Comparison of ENCODE assay signal across 1 cellular context in the genomic region with DNA sequence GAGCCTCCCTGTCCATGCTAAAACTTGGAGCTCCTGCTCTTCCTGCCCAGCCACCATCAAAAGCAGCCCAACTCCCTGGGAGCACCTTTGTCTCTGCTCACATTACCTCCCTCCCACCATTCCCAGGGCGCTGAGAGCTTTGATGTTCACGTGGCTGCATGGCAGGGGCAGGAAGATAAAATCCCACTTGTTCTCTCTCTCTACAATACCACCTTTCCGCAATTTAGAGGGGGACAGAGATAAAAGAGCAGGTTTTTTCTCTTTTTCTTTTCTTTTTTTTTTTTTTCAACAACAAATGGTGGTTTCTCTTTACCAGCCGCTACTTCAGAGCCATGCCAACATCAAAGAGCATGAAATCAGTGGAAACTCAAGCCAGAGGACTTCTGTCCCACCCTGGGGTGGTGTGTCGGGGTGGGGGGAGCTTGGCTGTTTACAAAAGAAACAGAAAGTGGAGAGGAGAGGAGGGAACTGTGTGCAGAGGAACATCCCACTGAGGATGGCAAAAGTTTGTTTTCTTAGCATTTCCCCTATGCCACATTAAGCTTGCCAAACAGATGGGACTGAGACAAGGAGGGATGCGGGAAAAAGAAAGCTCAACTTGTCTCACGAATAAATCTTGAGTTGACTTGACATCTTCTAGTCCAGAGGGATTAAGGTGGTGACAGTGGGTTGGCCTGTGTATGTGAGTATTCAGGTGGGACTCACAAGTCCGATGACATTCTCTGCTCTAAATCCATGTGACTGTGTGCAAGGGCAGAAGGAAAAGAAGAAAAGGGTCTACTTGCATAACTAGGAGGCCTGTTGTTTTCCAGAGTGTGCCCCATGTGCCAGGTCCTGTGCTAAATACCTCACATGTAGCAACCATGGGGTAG.
A peak's percentile ranks its signal among the peaks of the same experiment; 100 is the strongest.
TF ChIP-seq lines count a peak whose summit lies in the region.

No MANE protein-coding gene starts in this region.

TF ChIP-seq in HepG2, 621 proteins besides CTCF, POLR2A, EP300 and RAD21 (continued from another document and continues in another):
- TF ChIP-seq, protein P1, sequence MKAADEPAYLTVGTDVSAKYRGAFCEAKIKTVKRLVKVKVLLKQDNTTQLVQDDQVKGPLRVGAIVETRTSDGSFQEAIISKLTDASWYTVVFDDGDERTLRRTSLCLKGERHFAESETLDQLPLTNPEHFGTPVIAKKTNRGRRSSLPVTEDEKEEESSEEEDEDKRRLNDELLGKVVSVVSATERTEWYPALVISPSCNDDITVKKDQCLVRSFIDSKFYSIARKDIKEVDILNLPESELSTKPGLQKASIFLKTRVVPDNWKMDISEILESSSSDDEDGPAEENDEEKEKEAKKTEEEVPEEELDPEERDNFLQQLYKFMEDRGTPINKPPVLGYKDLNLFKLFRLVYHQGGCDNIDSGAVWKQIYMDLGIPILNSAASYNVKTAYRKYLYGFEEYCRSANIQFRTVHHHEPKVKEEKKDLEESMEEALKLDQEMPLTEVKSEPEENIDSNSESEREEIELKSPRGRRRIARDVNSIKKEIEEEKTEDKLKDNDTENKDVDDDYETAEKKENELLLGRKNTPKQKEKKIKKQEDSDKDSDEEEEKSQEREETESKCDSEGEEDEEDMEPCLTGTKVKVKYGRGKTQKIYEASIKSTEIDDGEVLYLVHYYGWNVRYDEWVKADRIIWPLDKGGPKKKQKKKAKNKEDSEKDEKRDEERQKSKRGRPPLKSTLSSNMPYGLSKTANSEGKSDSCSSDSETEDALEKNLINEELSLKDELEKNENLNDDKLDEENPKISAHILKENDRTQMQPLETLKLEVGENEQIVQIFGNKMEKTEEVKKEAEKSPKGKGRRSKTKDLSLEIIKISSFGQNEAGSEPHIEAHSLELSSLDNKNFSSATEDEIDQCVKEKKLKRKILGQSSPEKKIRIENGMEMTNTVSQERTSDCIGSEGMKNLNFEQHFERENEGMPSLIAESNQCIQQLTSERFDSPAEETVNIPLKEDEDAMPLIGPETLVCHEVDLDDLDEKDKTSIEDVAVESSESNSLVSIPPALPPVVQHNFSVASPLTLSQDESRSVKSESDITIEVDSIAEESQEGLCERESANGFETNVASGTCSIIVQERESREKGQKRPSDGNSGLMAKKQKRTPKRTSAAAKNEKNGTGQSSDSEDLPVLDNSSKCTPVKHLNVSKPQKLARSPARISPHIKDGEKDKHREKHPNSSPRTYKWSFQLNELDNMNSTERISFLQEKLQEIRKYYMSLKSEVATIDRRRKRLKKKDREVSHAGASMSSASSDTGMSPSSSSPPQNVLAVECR (CRISPR knock-in tag; IDR thresholded peaks at IDR 0.05; ENCODE audit: borderline replicate concordance) = 0 out of 2 replicates have a peak, but pooled peaks have one; percentile 13
- TF ChIP-seq CCDC6 (CRISPR knock-in tag; IDR thresholded peaks at IDR 0.05) (no peak), PCBP2 (optimal IDR thresholded peaks at IDR 0.05; ENCODE audit: low read depth, low read length, poor library complexity, severe bottlenecking) (no peak), ZEB1 (IDR thresholded peaks at IDR 0.05; ENCODE audit: insufficient replicate concordance, low read depth) (peak; percentile 21), SP5 (CRISPR knock-in tag; IDR thresholded peaks at IDR 0.05; ENCODE audit: borderline replicate concordance, low read depth) (peak; percentile 46), SNAI1 (CRISPR knock-in tag; IDR thresholded peaks at IDR 0.05; ENCODE audit: borderline replicate concordance) (no peak), ZNF746 (CRISPR knock-in tag; IDR thresholded peaks at IDR 0.05) (0 out of 2 replicates have a peak, but pooled peaks have one; percentile 57), ZNF547 (CRISPR knock-in tag; IDR thresholded peaks at IDR 0.05) (0 out of 2 replicates have a peak, but pooled peaks have one; percentile 15), SOX6 (IDR thresholded peaks at IDR 0.05) (no peak), SOX6 (CRISPR knock-in tag; IDR thresholded peaks at IDR 0.05) (peak; percentile 74), ZNF614 (CRISPR knock-in tag; IDR thresholded peaks at IDR 0.05; ENCODE audit: borderline replicate concordance) (peak; percentile 41; the same call in 1 of the 2 replicates), ZGPAT (CRISPR knock-in tag; IDR thresholded peaks at IDR 0.05) (peak; percentile 20; the same call in 1 of the 2 replicates), KDM3A (CRISPR knock-in tag; IDR thresholded peaks at IDR 0.05; ENCODE audit: low read depth) (no peak), ZNF503 (CRISPR knock-in tag; IDR thresholded peaks at IDR 0.05) (peak; percentile 36; the same call in 1 of the 2 replicates), MED8 (CRISPR knock-in tag; IDR thresholded peaks at IDR 0.05; ENCODE audit: insufficient replicate concordance) (peak; percentile 26), NKX3-1 (CRISPR knock-in tag; IDR thresholded peaks at IDR 0.05) (0 out of 2 replicates have a peak, but pooled peaks have one; percentile 34), ZNF879 (CRISPR knock-in tag; IDR thresholded peaks at IDR 0.05) (no peak), TCF7 (IDR thresholded peaks at IDR 0.05; ENCODE audit: low read depth) (peak; percentile 88), STAG1 (CRISPR knock-in tag; IDR thresholded peaks at IDR 0.05) (peak; percentile 19; the same call in 1 of the 2 replicates), U2AF2 (IDR thresholded peaks at IDR 0.05; ENCODE audit: low read depth, low read length) (no peak), GLI4 (CRISPR knock-in tag; IDR thresholded peaks at IDR 0.05; ENCODE audit: borderline replicate concordance) (no peak), FOXJ3 (CRISPR knock-in tag; IDR thresholded peaks at IDR 0.05; ENCODE audit: borderline replicate concordance) (0 out of 2 replicates have a peak, but pooled peaks have one; percentile 16), SOX13 (IDR thresholded peaks at IDR 0.05) (no peak), SOX13 (CRISPR knock-in tag; conservative IDR thresholded peaks at IDR 0.05 in 1 of 2, IDR thresholded peaks at IDR 0.05 in 1 of 2) (peak in 1 of 2 experiments; percentile 71; a peak in 2 of 4 replicates), ZNF33B (CRISPR knock-in tag; IDR thresholded peaks at IDR 0.05) (no peak), EED (CRISPR knock-in tag; IDR thresholded peaks at IDR 0.05) (no peak), MLX (CRISPR knock-in tag; IDR thresholded peaks at IDR 0.05) (peak; percentile 47; the same call in 1 of the 2 replicates), ZNF800 (CRISPR knock-in tag; IDR thresholded peaks at IDR 0.05) (peak; percentile 40; the same call in 1 of the 2 replicates), ZNF678 (CRISPR knock-in tag; IDR thresholded peaks at IDR 0.05) (no peak), ZNF331 (CRISPR knock-in tag; IDR thresholded peaks at IDR 0.05) (peak; percentile 46; the same call in 1 of the 2 replicates), ARID3A (IDR thresholded peaks at IDR 0.05; ENCODE audit: low read depth, low read length) (no peak), HDAC2 (CRISPR knock-in tag; IDR thresholded peaks at IDR 0.05) (0 out of 2 replicates have a peak, but pooled peaks have one; percentile 11), ZNF563 (CRISPR knock-in tag; IDR thresholded peaks at IDR 0.05) (no peak)
- TF ChIP-seq, protein P2, sequence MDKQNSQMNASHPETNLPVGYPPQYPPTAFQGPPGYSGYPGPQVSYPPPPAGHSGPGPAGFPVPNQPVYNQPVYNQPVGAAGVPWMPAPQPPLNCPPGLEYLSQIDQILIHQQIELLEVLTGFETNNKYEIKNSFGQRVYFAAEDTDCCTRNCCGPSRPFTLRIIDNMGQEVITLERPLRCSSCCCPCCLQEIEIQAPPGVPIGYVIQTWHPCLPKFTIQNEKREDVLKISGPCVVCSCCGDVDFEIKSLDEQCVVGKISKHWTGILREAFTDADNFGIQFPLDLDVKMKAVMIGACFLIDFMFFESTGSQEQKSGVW (CRISPR knock-in tag; IDR thresholded peaks at IDR 0.05; ENCODE audit: borderline replicate concordance) = no peak
- TF ChIP-seq, protein P3, sequence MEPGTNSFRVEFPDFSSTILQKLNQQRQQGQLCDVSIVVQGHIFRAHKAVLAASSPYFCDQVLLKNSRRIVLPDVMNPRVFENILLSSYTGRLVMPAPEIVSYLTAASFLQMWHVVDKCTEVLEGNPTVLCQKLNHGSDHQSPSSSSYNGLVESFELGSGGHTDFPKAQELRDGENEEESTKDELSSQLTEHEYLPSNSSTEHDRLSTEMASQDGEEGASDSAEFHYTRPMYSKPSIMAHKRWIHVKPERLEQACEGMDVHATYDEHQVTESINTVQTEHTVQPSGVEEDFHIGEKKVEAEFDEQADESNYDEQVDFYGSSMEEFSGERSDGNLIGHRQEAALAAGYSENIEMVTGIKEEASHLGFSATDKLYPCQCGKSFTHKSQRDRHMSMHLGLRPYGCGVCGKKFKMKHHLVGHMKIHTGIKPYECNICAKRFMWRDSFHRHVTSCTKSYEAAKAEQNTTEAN (CRISPR knock-in tag; conservative IDR thresholded peaks at IDR 0.05) = peak; percentile 48; the same call in 1 of the 2 replicates
- TF ChIP-seq, protein P4, sequence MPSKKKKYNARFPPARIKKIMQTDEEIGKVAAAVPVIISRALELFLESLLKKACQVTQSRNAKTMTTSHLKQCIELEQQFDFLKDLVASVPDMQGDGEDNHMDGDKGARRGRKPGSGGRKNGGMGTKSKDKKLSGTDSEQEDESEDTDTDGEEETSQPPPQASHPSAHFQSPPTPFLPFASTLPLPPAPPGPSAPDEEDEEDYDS (CRISPR knock-in tag; IDR thresholded peaks at IDR 0.05) = no peak
- TF ChIP-seq, protein P5, sequence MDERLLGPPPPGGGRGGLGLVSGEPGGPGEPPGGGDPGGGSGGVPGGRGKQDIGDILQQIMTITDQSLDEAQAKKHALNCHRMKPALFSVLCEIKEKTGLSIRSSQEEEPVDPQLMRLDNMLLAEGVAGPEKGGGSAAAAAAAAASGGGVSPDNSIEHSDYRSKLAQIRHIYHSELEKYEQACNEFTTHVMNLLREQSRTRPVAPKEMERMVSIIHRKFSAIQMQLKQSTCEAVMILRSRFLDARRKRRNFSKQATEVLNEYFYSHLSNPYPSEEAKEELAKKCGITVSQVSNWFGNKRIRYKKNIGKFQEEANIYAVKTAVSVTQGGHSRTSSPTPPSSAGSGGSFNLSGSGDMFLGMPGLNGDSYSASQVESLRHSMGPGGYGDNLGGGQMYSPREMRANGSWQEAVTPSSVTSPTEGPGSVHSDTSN (CRISPR knock-in tag; IDR thresholded peaks at IDR 0.05) = no peak
